8 cellular contexts compared by ENCODE assay signal in genomic region chr3:195260286-195260905, GRCh38. TPM values are rescaled to one million over a fixed set of nuclear protein-coding genes. Genes with fewer than 3 reads are reported as not detected.
DNase-seq lines count a peak whose midpoint lies in the region; ATAC-seq and TF ChIP-seq lines count a peak whose summit lies in the region.

No MANE protein-coding gene starts in this region.

- H3K27me3 ChIP-seq in PC-9 (ENCODE audit: insufficient read depth, low read depth) = no peaks in the 10 kb centered on the region

- TF ChIP-seq CTCF in PC-9 (conservative IDR thresholded peaks at IDR 0.05) = no peak; the same call in 1 of the 2 replicates
- no peak for TF ChIP-seq CTCF in lower leg skin (IDR thresholded peaks at IDR 0.05)
- TF ChIP-seq CTCF in GM10248 (IDR thresholded peaks at IDR 0.05; ENCODE audit: control extremely low read depth, extremely low read depth, low read depth, missing control alignments) = no peak

- intact Hi-C loops in PC-9 (cut with micrococcal nuclease; ENCODE audit: unreplicated experiment) = loop anchor here (1.0 to 10.0 kb wide), 7 partner anchors 142 to 926 kb away; no protein-coding TSS in a partner anchor
- intact Hi-C loops in lower leg skin (cut with DNase I; ENCODE audit: low total_unique reads) = loop anchor here (5.0 kb wide), 1 partner anchor 573 kb away; the partner anchor contains the start of gene FAM43A

- CTCF ChIA-PET in PC-9 (lab: Charles Lee) (interaction anchor here (0.6 to 1.3 kb wide), 4 partner anchors 9 to 588 kb away, joined by 3 to 8 read pairs (median 6); partner anchors contain the start of gene LSG1), GM10248 (lab: Yijun Ruan, JAX) (interaction anchor here (0.7 to 3.9 kb wide), 15 partner anchors 10 to 593 kb away, joined by 3 to 72 read pairs (median 5); partner anchors contain the start of genes LSG1 and XXYLT1)

- no peak overlapping the region for H3K27ac ChIP-seq in PC-9
- peak overlapping the region; percentile 30 for H3K27ac ChIP-seq in temporal lobe (ENCODE audit: low read depth, low read length)

- H3K4me3 ChIP-seq in PC-9 = peak overlapping the region; percentile 70
- peak overlapping the region; percentile 23 for H3K4me3 ChIP-seq in lower leg skin (ENCODE audit: low read depth, poor library complexity, severe bottlenecking)

- no TSS peak for BruUV-seq in PC-9 (replicated peaks; lab: Mats Ljungman, UMichigan)

- H3K79me2 ChIP-seq in PC-9 (ENCODE audit: low read depth) = 0 out of 2 replicates have a peak, but pooled peaks cover 12% of the 10 kb centered on the region

- POLR2A ChIA-PET in PC-9 (lab: Charles Lee; ENCODE audit: unreplicated experiment) = interaction anchor here (0.6 to 0.7 kb wide), 3 partner anchors 142 to 864 kb away, joined by 4 to 6 read pairs (median 5); no protein-coding TSS in a partner anchor
- POLR2A ChIA-PET in GM10248 (lab: Yijun Ruan, JAX) = interaction anchor here (1.3 kb wide), 1 partner anchor 573 kb away, joined by 4 read pairs; no protein-coding TSS in a partner anchor

- DNase-seq in stimulated activated CD4-positive, alpha-beta T cell treated with anti-CD3 and anti-CD28 coated beads, Interleukin-15, amount 100 ng/mL, for 24 hours = peak; percentile 44
- DNase-seq in stimulated activated CD4-positive, alpha-beta T cell treated with anti-CD3 and anti-CD28 coated beads, Interleukin-4, amount 100 ng/mL, for 24 hours = no peak
- DNase-seq in PC-9 (peak in 1 of 2 experiments; percentile 34), lower leg skin (ENCODE audit: low spot score in 2 of 2) (peak in 1 of 2 donors; percentile 92), GM10248 (ENCODE audit: extremely low spot score) (no peak)
- DNase-seq in central memory CD4-positive, alpha-beta T cell = peak; percentile 14

- H3K9me2 ChIP-seq in PC-9 (ENCODE audit: insufficient read depth) = no peaks in the 10 kb centered on the region

- peak overlapping the region; percentile 86 for H3K4me2 ChIP-seq in PC-9

- TF ChIP-seq POLR2A in lower leg skin (IDR thresholded peaks at IDR 0.05) = no peak

- no peaks in the 10 kb centered on the region for H3K9me3 ChIP-seq in PC-9 (ENCODE audit: insufficient read depth, low read depth)

- peaks cover 5% of the 10 kb centered on the region; the same call in 1 of the 2 replicates for H3F3A ChIP-seq in PC-9 (ENCODE audit: insufficient read depth, low read depth)

- H2AFZ ChIP-seq in PC-9 = peak overlapping the region; percentile 83

- no peaks in the 10 kb centered on the region for H4K20me1 ChIP-seq in PC-9 (ENCODE audit: insufficient read depth)

- peaks cover 13% of the 10 kb centered on the region for H3K4me1 ChIP-seq in PC-9 (replicated peaks; ENCODE audit: insufficient read depth)

- ATAC-seq in HG03139 (IDR thresholded peaks at IDR 0.05; ENCODE audit: unreplicated experiment) = peak; percentile 10

- WGBS in lower leg skin, 2 donors = 4 to 14% methylated on average over 24 to 25 of the region's 41 CpGs

- no peaks in the 10 kb centered on the region for H3K36me3 ChIP-seq in PC-9 (ENCODE audit: low read depth)

RNA-seq across cellular contexts. Expression of gene XXYLT1, which starts 10.6 kb away (rescaled TPM):
- total RNA-seq in PC-9 (2021) = 13.3 and 14.6 TPM in 2 replicates
- total RNA-seq in lower leg skin = 10 to 100 TPM in 3 of 4 donors, 1 to 10 TPM in 1; 9.7 to 30.1 (median 17.7) TPM
- 19.7 TPM for total RNA-seq in temporal lobe

Comparison
In these comparisons a context has a peak if more than half of its experiments do, and no peak if none do; other contexts are left out.
1. DNase-seq: peak in stimulated activated CD4-positive, alpha-beta T cell treated with anti-CD3 and anti-CD28 coated beads, Interleukin-15, amount 100 ng/mL, for 24 hours (single experiment) and central memory CD4-positive, alpha-beta T cell (single experiment); none in stimulated activated CD4-positive, alpha-beta T cell treated with anti-CD3 and anti-CD28 coated beads, Interleukin-4, amount 100 ng/mL, for 24 hours (single experiment) and GM10248 (single experiment).